1 cellular context compared by ENCODE assay signal in genomic region chr2:235026137-235026536, GRCh38.
TF ChIP-seq lines count a peak whose summit lies in the region.

No MANE protein-coding gene starts in this region.

TF ChIP-seq in WTC11, 78 proteins besides CTCF, POLR2A, EP300 and RAD21 (continued from another document):
- TF ChIP-seq, protein P1, sequence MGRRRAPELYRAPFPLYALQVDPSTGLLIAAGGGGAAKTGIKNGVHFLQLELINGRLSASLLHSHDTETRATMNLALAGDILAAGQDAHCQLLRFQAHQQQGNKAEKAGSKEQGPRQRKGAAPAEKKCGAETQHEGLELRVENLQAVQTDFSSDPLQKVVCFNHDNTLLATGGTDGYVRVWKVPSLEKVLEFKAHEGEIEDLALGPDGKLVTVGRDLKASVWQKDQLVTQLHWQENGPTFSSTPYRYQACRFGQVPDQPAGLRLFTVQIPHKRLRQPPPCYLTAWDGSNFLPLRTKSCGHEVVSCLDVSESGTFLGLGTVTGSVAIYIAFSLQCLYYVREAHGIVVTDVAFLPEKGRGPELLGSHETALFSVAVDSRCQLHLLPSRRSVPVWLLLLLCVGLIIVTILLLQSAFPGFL (CRISPR knock-in tag; IDR thresholded peaks at IDR 0.05; ENCODE audit: borderline replicate concordance): no peak
- TF ChIP-seq ZNF232 (CRISPR knock-in tag; IDR thresholded peaks at IDR 0.05): no peak
- TF ChIP-seq, protein P2, sequence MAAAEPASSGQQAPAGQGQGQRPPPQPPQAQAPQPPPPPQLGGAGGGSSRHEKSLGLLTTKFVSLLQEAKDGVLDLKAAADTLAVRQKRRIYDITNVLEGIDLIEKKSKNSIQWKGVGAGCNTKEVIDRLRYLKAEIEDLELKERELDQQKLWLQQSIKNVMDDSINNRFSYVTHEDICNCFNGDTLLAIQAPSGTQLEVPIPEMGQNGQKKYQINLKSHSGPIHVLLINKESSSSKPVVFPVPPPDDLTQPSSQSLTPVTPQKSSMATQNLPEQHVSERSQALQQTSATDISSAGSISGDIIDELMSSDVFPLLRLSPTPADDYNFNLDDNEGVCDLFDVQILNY (CRISPR knock-in tag; IDR thresholded peaks at IDR 0.05): no peak
- no peak for TF ChIP-seq USF1 (CRISPR knock-in tag; IDR thresholded peaks at IDR 0.05)
- no peak for TF ChIP-seq NR3C1 (CRISPR knock-in tag; conservative IDR thresholded peaks at IDR 0.05; ENCODE audit: low read depth)
